In the genomic region with DNA sequence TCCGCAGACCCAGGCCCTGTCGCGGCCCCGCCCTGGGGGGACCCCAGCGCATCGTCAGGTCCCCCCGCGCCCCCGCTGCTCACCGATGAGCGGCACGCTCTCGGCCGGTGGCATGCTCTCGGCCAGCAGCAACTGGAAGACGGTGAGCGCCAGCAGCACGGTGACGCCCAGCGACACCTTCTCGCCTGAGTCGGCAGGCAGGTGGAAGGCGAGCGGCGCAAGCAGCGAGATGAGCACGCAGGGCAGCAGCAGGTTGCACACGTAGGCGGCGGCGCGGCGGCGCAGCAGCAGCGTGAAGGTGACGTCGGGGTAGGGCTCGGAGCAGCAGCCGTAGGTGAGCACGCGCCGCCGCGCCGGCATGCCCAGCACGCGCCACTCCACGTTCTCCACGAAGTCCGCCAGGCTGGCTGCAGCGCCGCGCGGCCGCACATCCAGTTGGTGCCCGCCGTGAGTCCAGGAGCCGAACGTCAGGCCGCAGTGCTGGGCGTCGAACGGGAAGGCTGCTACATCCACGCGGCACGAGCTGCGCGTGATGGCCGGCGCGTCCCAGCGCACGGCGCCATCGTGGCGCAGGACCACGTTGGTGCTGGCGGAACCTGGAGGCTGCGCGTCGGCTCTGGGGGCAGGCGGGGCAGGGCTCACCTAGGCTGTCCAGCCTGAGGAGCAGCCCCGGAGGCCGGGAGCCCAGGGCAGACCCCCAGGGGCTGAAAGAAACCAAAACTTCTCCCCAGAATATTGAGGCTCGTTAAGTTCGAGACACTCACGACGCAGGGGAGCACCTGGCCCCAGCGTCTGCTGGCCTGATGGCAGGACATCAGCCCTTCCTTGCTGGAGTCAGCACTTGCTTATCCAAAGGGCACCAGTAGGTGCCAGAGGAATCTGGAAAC, we compare ENCODE assay signal across 21 cellular contexts. TPM values are rescaled to one million over a fixed set of nuclear protein-coding genes. Genes with fewer than 3 reads are reported as not detected.
DNase-seq lines count a peak whose midpoint lies in the region; TF ChIP-seq lines count a peak whose summit lies in the region.
"Had no signal": no experiment of that assay in that cellular context is flagged by ENCODE, and none has a peak within 500 bp of the region (broad histone marks: within the 10 kb centered on the region; RNA-seq: fewer than 3 reads in every experiment).

No MANE protein-coding gene starts in this region.

- H3K9me3 ChIP-seq in testis, result no peaks in the 10 kb centered on the region
- H3K9me3 ChIP-seq: BE2C; BLaER1 treated with 17β-estradiol and CSF1 and Interleukin-3, amounts not matched to agents 10 nM and 100 nM; HAP-1 had no signal

- peak overlapping the region in 1 of 2 donors; percentile 31 for H3K4me3 ChIP-seq in testis
- H3K4me3 ChIP-seq: BLaER1 treated with 17β-estradiol and CSF1 and Interleukin-3, amounts not matched to agents 10 nM and 100 nM; GM12878; HAP-1 had no signal

- no peak for TF ChIP-seq POLR2A in testis (IDR thresholded peaks at IDR 0.05)

- WGBS in testis, 2 donors, result 82 to 85% methylated on average over 56 to 89 of the region's 89 CpGs

- no peaks in the 10 kb centered on the region for H3K36me3 ChIP-seq in testis (ENCODE audit: low read depth, missing control alignments)
- H3K36me3 ChIP-seq: BE2C had no signal

- TF ChIP-seq CTCF in GM20000 (IDR thresholded peaks at IDR 0.05; ENCODE audit: extremely low read depth, missing control alignments) (no peak), testis (IDR thresholded peaks at IDR 0.05) (no peak)

- intact Hi-C loops in testis (cut with DNase I; ENCODE audit: low total_unique reads), result no loop called here

- H3K27me3 ChIP-seq in testis, result no peaks in the 10 kb centered on the region
- H3K27me3 ChIP-seq: BE2C; BLaER1 treated with 17β-estradiol and CSF1 and Interleukin-3, amounts not matched to agents 10 nM and 100 nM had no signal

- DNase-seq in AG20443 (ENCODE audit: low spot score), result peak; percentile 5
- peak; percentile 25 for DNase-seq in GM20000 (ENCODE audit: low spot score)
- DNase-seq in mesenteric fat pad (ENCODE audit: low spot score), result peak; percentile 86
- DNase-seq in testis, result peak; percentile 25
- DNase-seq in HT-29 (ENCODE audit: low spot score), result no peak
- no peak for DNase-seq in stimulated activated CD4-positive, alpha-beta T cell treated with anti-CD3 and anti-CD28 coated beads, Interleukin-15, amount 100 ng/mL, for 24 hours
- DNase-seq: BE2C; CD4-positive, alpha-beta T cell; CD8-positive, alpha-beta memory T cell; DMS 273 treated with DMSO at 0.1 percent for 48 hours; DMS79; EL; GDM1; GOT3; HFFc6 had no signal

- H3K27ac ChIP-seq in testis, result no peak overlapping the region
- H3K27ac ChIP-seq: BLaER1 treated with 17β-estradiol and CSF1 and Interleukin-3, amounts not matched to agents 10 nM and 100 nM had no signal

- H3K4me1 ChIP-seq in testis, result no peaks in the 10 kb centered on the region
- H3K4me1 ChIP-seq: BE2C, HAP-1 had no signal

RNA-seq across cellular contexts. Expression of a gene that starts 3.8 kb away (rescaled TPM):
- total RNA-seq in mesenteric fat pad (1.3 TPM), testis (1 to 10 TPM; 2.5 to 4.5 TPM)
- 1.8 TPM for polyA plus RNA-seq in testis (ENCODE audit: insufficient read depth, low read depth, low replicate concordance)
- total RNA-seq in HT-29 (2014; rRNA removed; shearing (Covaris generic)), result 2.1 and 2.8 TPM in 2 replicates
- polyA plus RNA-seq: CD14-positive monocyte had no signal

RNA-seq across cellular contexts. Expression of a gene that starts 22.5 kb away (rescaled TPM):
- total RNA-seq in mesenteric fat pad (not detected), testis (under 1 TPM in 1 of 2 donors, not detected in 1; 0.79 TPM)
- polyA plus RNA-seq in testis (ENCODE audit: insufficient read depth, low read depth, low replicate concordance), result 0.79 TPM
- total RNA-seq in HT-29 (2014; rRNA removed; shearing (Covaris generic)), result not detected in 2 replicates
- total RNA-seq: A172; A673; CD4-positive, alpha-beta T cell; CD8-positive, alpha-beta memory T cell; GM12878; HFFc6 had no signal
- polyA plus RNA-seq: CD14-positive monocyte; CD8-positive, alpha-beta memory T cell; GM12878 had no signal

RNA-seq across cellular contexts. Expression of a gene that starts 25.6 kb away (rescaled TPM):
- total RNA-seq in mesenteric fat pad (not detected), testis (10 to 100 TPM in 1 of 2 donors, 1 to 10 TPM in 1; 9.9 to 31.7 TPM)
- polyA plus RNA-seq in testis (ENCODE audit: insufficient read depth, low read depth, low replicate concordance), result 50.8 TPM
- total RNA-seq in HT-29 (2014; rRNA removed; shearing (Covaris generic)), result not detected in 2 replicates
- total RNA-seq: A673; CD4-positive, alpha-beta T cell; CD8-positive, alpha-beta memory T cell; GM12878; HFFc6 had no signal
- polyA plus RNA-seq: CD14-positive monocyte; CD8-positive, alpha-beta memory T cell had no signal

Comparison
In these comparisons a context has a peak if more than half of its experiments do, and no peak if none do; other contexts are left out.
1. DNase-seq: peak in AG20443 (single experiment), GM20000 (single experiment), mesenteric fat pad (single experiment) and testis (single experiment); none in HT-29 (single experiment) and stimulated activated CD4-positive, alpha-beta T cell treated with anti-CD3 and anti-CD28 coated beads, Interleukin-15, amount 100 ng/mL, for 24 hours (single experiment).
2. RNA of a gene that starts 25.6 kb away (total RNA-seq): 9.9 to 31.7 TPM in testis; not detected in mesenteric fat pad (single experiment) and not detected in HT-29; every median in the first group is over 10 times any median in the second.